8 cellular contexts compared by ENCODE assay signal in the genomic region with DNA sequence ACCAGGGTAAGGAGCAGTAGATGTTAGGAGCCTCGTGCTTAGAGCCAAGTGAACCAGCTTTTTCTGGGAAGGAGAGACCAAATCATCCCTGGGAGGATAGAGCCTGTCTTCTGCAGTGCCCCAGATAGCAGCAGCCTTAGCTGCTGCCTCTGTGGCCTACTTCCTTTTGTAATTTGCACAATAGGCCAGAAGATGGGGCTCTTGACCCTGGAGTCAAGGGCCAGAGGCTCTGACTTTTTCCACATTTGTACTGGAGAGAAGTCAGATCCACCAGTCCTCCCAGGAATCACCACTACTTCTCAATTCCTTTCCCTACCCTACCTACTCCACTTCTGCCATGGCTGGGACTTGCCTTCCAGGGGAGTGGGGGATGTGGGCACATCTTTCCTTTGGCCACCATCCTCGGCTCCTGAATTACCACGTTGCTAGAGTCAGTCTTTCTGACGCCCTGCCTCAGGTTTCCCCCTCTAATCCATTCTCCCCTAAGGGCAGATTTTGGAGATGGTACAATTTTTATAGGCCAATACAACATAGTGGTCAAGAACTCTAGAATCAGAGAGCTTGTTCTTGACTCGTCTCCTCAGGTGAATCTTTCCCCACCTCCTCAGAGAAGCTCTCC. TPM values are rescaled to one million over a fixed set of nuclear protein-coding genes. Genes with fewer than 3 reads are reported as not detected.
DNase-seq lines count a peak whose midpoint lies in the region; ATAC-seq, FAIRE-seq and TF ChIP-seq lines count a peak whose summit lies in the region.

No MANE protein-coding gene starts in this region.

- TF ChIP-seq CTCF in right atrium auricular region (IDR thresholded peaks at IDR 0.05) = peak in 1 of 2 donors; percentile 64
- peak; percentile 84 for TF ChIP-seq CTCF in MCF 10A (IDR thresholded peaks at IDR 0.05; ENCODE audit: unreplicated experiment)
- peak; percentile 63 to 68 (median 65) for TF ChIP-seq CTCF in keratinocyte (optimal IDR thresholded peaks at IDR 0.05 in 1 of 3, IDR thresholded peaks at IDR 0.05 in 1 of 3, conservative IDR thresholded peaks at IDR 0.05 in 1 of 3; ENCODE audit: extremely low read depth in 1 of 3, insufficient read depth in 2 of 3, low read length in 3 of 3)

- no TSS peak for BruUV-seq in MCF 10A (replicated peaks; lab: Mats Ljungman, UMichigan)

- no peaks in the 10 kb centered on the region for H4K20me1 ChIP-seq in keratinocyte (ENCODE audit: control insufficient read depth, extremely low read depth, insufficient read depth, low read length)

- H3K4me1 ChIP-seq in right atrium auricular region (peaks cover 0 to 11% of the 10 kb centered on the region in 2 donors), keratinocyte (ENCODE audit: control insufficient read depth, extremely low read depth, insufficient read depth, low read length) (no peaks in the 10 kb centered on the region)

- peak; percentile 50 for ATAC-seq in Right ventricle myocardium inferior
- ATAC-seq in SK-N-SH treated with all-trans-retinoic acid at 6 μM for 48 hours = peak; percentile 49
- no peak for ATAC-seq in HG03175 (IDR thresholded peaks at IDR 0.05; ENCODE audit: unreplicated experiment)

- no peaks in the 10 kb centered on the region for H3K79me2 ChIP-seq in keratinocyte (ENCODE audit: control insufficient read depth, insufficient read depth, low read length)

- no peaks in the 10 kb centered on the region for H3K36me3 Mint-ChIP-seq in MCF 10A (ENCODE audit: insufficient read depth, unreplicated experiment)

- CTCF ChIA-PET in MCF 10A (lab: Yijun Ruan, JAX) = interaction anchor here (0.6 to 6.1 kb wide), 49 partner anchors 8 to 557 kb away, joined by 3 to 77 read pairs (median 4); no protein-coding TSS in a partner anchor

- H3K36me3 ChIP-seq in right atrium auricular region = no peaks in the 10 kb centered on the region
- H3K36me3 ChIP-seq in keratinocyte (ENCODE audit: control insufficient read depth in 2 of 2, extremely low read depth in 1 of 2, insufficient read depth in 2 of 2, low read length in 2 of 2) = no peaks in the 10 kb centered on the region

- no peak overlapping the region for H3K27ac ChIP-seq in right atrium auricular region
- no peak overlapping the region for H3K27ac ChIP-seq in keratinocyte (ENCODE audit: control insufficient read depth, insufficient read depth, low read length)

- no peaks in the 10 kb centered on the region for H3K9me1 ChIP-seq in keratinocyte (ENCODE audit: control insufficient read depth, extremely low read depth, insufficient read depth, low read length)

- no peaks in the 10 kb centered on the region for H3K27me3 ChIP-seq in right atrium auricular region
- H3K27me3 ChIP-seq in keratinocyte (ENCODE audit: control insufficient read depth, extremely low read depth, insufficient read depth, low read length) = peaks cover 15% of the 10 kb centered on the region

- dilution Hi-C loops in keratinocyte (cut with MboI; ENCODE audit: extremely low pct_ligation_motif_present, low sequenced_read_pairs) = no loop called here

- no peak overlapping the region for H3K4me3 Mint-ChIP-seq in MCF 10A (ENCODE audit: unreplicated experiment)

- H2AFZ ChIP-seq in keratinocyte (ENCODE audit: control insufficient read depth, low read length) = no peak overlapping the region

- H3K27ac Mint-ChIP-seq in MCF 10A (ENCODE audit: low read depth, unreplicated experiment) = no peak overlapping the region

- H3K4me3 ChIP-seq in right atrium auricular region = no peak overlapping the region
- H3K4me3 ChIP-seq in keratinocyte (ENCODE audit: control insufficient read depth in 2 of 3, extremely low read depth in 1 of 3, insufficient read depth in 2 of 3, low read depth in 1 of 3, low read length in 3 of 3) = no peak overlapping the region

- intact Hi-C loops in Right ventricle myocardium inferior (cut with DNase I) = loop anchor here (5.0 kb wide), 2 partner anchors 401 to 456 kb away; no protein-coding TSS in a partner anchor
- intact Hi-C loops in MCF 10A (cut with micrococcal nuclease) = loop anchor here (1.0 to 2.0 kb wide), 5 partner anchors 49 to 454 kb away; no protein-coding TSS in a partner anchor

- peak; percentile 57 for FAIRE-seq in keratinocyte (lab: Jason Lieb, UNC)

- POLR2A ChIA-PET in MCF 10A (lab: Yijun Ruan, JAX) = interaction anchor here (0.9 to 1.5 kb wide), 5 partner anchors 32 to 403 kb away, joined by 3 to 6 read pairs (median 5); no protein-coding TSS in a partner anchor

- no peaks in the 10 kb centered on the region for H3K4me1 Mint-ChIP-seq in MCF 10A (ENCODE audit: insufficient read depth, unreplicated experiment)

- no peak overlapping the region for H3K4me2 ChIP-seq in keratinocyte (ENCODE audit: control insufficient read depth, extremely low read depth, insufficient read depth, low read depth, low read length)

- H3K9ac ChIP-seq in keratinocyte (ENCODE audit: control insufficient read depth, extremely low read depth, insufficient read depth, low read length) = no peak overlapping the region

- H3K9me3 Mint-ChIP-seq in MCF 10A (ENCODE audit: unreplicated experiment) = no peaks in the 10 kb centered on the region

- H3K27me3 Mint-ChIP-seq in MCF 10A (ENCODE audit: insufficient read depth, unreplicated experiment) = peaks cover 8% of the 10 kb centered on the region

- DNase-seq in Right ventricle myocardium inferior (ENCODE audit: missing footprints) = no peak
- no peak for DNase-seq in right atrium auricular region (ENCODE audit: low spot score)
- DNase-seq in NCI-H1105 treated with DMSO at 0.1 percent for 48 hours (lab: John Stamatoyannopoulos, UW) = peak; percentile 31
- peak; percentile 74 for DNase-seq in MCF 10A (ENCODE audit: unreplicated experiment)
- no peak for DNase-seq in keratinocyte (ENCODE audit: low read depth, low spot score)
- peak; percentile 11 for DNase-seq in stimulated activated CD8-positive, alpha-beta memory T cell treated with anti-CD3 and anti-CD28 coated beads, Interleukin-4, amount 100 ng/mL, for 24 hours (ENCODE audit: low read depth)

- no peaks in the 10 kb centered on the region for H3K9me3 ChIP-seq in right atrium auricular region
- H3K9me3 ChIP-seq in keratinocyte (ENCODE audit: control insufficient read depth, low read depth, low read length) = no peaks in the 10 kb centered on the region

TF ChIP-seq in SK-N-SH treated with all-trans-retinoic acid at 6 μM for 48 hours, 23 proteins besides CTCF, POLR2A, EP300 and RAD21 (continues in another document):
- no peak for TF ChIP-seq ZFP30 (CRISPR knock-in tag; IDR thresholded peaks at IDR 0.05)
- no peak for TF ChIP-seq ESRRG (CRISPR knock-in tag; IDR thresholded peaks at IDR 0.05)
- TF ChIP-seq, protein P1, sequence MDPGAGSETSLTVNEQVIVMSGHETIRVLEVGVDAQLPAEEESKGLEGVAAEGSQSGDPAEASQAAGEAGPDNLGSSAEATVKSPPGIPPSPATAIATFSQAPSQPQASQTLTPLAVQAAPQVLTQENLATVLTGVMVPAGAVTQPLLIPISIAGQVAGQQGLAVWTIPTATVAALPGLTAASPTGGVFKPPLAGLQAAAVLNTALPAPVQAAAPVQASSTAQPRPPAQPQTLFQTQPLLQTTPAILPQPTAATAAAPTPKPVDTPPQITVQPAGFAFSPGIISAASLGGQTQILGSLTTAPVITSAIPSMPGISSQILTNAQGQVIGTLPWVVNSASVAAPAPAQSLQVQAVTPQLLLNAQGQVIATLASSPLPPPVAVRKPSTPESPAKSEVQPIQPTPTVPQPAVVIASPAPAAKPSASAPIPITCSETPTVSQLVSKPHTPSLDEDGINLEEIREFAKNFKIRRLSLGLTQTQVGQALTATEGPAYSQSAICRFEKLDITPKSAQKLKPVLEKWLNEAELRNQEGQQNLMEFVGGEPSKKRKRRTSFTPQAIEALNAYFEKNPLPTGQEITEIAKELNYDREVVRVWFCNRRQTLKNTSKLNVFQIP (CRISPR knock-in tag; IDR thresholded peaks at IDR 0.05; ENCODE audit: borderline replicate concordance, low read depth) = no peak
- TF ChIP-seq ISL1 (CRISPR knock-in tag; IDR thresholded peaks at IDR 0.05) = no peak
- no peak for TF ChIP-seq TOX (CRISPR knock-in tag; IDR thresholded peaks at IDR 0.05; ENCODE audit: borderline replicate concordance)
- TF ChIP-seq RARB (CRISPR knock-in tag; IDR thresholded peaks at IDR 0.05) = no peak
- TF ChIP-seq, protein P2, sequence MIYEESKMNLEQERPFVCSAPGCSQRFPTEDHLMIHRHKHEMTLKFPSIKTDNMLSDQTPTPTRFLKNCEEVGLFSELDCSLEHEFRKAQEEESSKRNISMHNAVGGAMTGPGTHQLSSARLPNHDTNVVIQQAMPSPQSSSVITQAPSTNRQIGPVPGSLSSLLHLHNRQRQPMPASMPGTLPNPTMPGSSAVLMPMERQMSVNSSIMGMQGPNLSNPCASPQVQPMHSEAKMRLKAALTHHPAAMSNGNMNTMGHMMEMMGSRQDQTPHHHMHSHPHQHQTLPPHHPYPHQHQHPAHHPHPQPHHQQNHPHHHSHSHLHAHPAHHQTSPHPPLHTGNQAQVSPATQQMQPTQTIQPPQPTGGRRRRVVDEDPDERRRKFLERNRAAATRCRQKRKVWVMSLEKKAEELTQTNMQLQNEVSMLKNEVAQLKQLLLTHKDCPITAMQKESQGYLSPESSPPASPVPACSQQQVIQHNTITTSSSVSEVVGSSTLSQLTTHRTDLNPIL (CRISPR knock-in tag; IDR thresholded peaks at IDR 0.05; ENCODE audit: low read depth) = no peak
- TF ChIP-seq CSDC2 (CRISPR knock-in tag; IDR thresholded peaks at IDR 0.05) = no peak
- no peak for TF ChIP-seq ZNF565 (CRISPR knock-in tag; conservative IDR thresholded peaks at IDR 0.05; ENCODE audit: low read depth)

RNA-seq across cellular contexts. Expression of a gene that starts 3.3 kb away (rescaled TPM):
- total RNA-seq in Right ventricle myocardium inferior (0.08 TPM), right atrium auricular region (1 to 10 TPM in 1 of 2 donors, under 1 TPM in 1; 0.28 to 1.1 TPM), MCF 10A (2022) (0.56 and 1.1 TPM in 2 replicates)
- polyA plus RNA-seq in keratinocyte = 1.1 to 2.3 TPM (median 2.0 TPM) in 3 replicates
- 1.7 TPM for polyA plus RNA-seq in keratinocyte (2011; ENCODE audit: low read depth)
- 0.95 and 1.5 TPM in 2 replicates for polyA plus RNA-seq in keratinocyte (2011; cell fraction: cytosol; rRNA removed)
- polyA plus RNA-seq in keratinocyte (2011; cell fraction: nucleus; rRNA removed) = 6.0 and 8.2 TPM in 2 replicates
- 0.65 and 0.87 TPM in 2 replicates for polyA plus RNA-seq in keratinocyte (2012; ENCODE audit: low replicate concordance)
- polyA minus RNA-seq in keratinocyte = 6.3 to 8.1 TPM (median 6.3 TPM) in 3 replicates
- 2.5 TPM for polyA minus RNA-seq in keratinocyte (2011; cell fraction: cytosol; rRNA and poly(A)+ RNA removed)
- polyA minus RNA-seq in keratinocyte (2011; cell fraction: nucleus; rRNA and poly(A)+ RNA removed) = 2.8 and 9.3 TPM in 2 replicates

RNA-seq across cellular contexts. Expression of a gene that starts 30.2 kb away (rescaled TPM):
- total RNA-seq in Right ventricle myocardium inferior (1.7 TPM), right atrium auricular region (1 to 10 TPM; 1.3 to 2.8 TPM), MCF 10A (2022) (24.8 and 27.6 TPM in 2 replicates)
- polyA plus RNA-seq in keratinocyte = 42.7 to 78.1 TPM (median 57.5 TPM) in 3 replicates
- polyA plus RNA-seq in keratinocyte (2011; ENCODE audit: low read depth) = 11.4 TPM
- 19.7 and 22.1 TPM in 2 replicates for polyA plus RNA-seq in keratinocyte (2011; cell fraction: cytosol; rRNA removed)
- 122 and 134 TPM in 2 replicates for polyA plus RNA-seq in keratinocyte (2011; cell fraction: nucleus; rRNA removed)
- 42.1 and 70.3 TPM in 2 replicates for polyA plus RNA-seq in keratinocyte (2012; ENCODE audit: low replicate concordance)
- polyA minus RNA-seq in keratinocyte = 65.5 to 107 TPM (median 67.8 TPM) in 3 replicates
- polyA minus RNA-seq in keratinocyte (2011; cell fraction: cytosol; rRNA and poly(A)+ RNA removed) = 38.2 TPM
- 129 and 180 TPM in 2 replicates for polyA minus RNA-seq in keratinocyte (2011; cell fraction: nucleus; rRNA and poly(A)+ RNA removed)

Comparison
In these comparisons a context has a peak if more than half of its experiments do, and no peak if none do; other contexts are left out.
1. DNase-seq: peak in NCI-H1105 treated with DMSO at 0.1 percent for 48 hours (single experiment), MCF 10A (single experiment) and stimulated activated CD8-positive, alpha-beta memory T cell treated with anti-CD3 and anti-CD28 coated beads, Interleukin-4, amount 100 ng/mL, for 24 hours (single experiment); none in Right ventricle myocardium inferior (single experiment), right atrium auricular region (single experiment) and keratinocyte (single experiment).